8 cellular contexts compared by ENCODE assay signal in genomic region chr10:43689618-43689954, GRCh38. TPM values are rescaled to one million over a fixed set of nuclear protein-coding genes. Genes with fewer than 3 reads are reported as not detected.
DNase-seq lines count a peak whose midpoint lies in the region; ATAC-seq and TF ChIP-seq lines count a peak whose summit lies in the region.

No MANE protein-coding gene starts in this region.

- H3K4ac ChIP-seq in H9 (ENCODE audit: low read depth, low read length): no peak overlapping the region

- peak overlapping the region; percentile 58 for H3K4me3 ChIP-seq in GM06990 (replicated peaks; ENCODE audit: low read depth, low read length)

- H3K56ac ChIP-seq in H9 (ENCODE audit: insufficient read length, low read depth, low read length): no peak overlapping the region

- no peak overlapping the region for H4K8ac ChIP-seq in H9 (replicated peaks; ENCODE audit: insufficient read length, low read depth, low read length)

- no peak for DNase-seq in GM06990 (ENCODE audit: extremely low read depth, insufficient read length)
- DNase-seq in H9: peak; percentile 60
- DNase-seq in RPMI7951 (ENCODE audit: low read depth): peak; percentile 51
- DNase-seq in central memory CD8-positive, alpha-beta T cell (ENCODE audit: low spot score in 2 of 2): peak in 1 of 2 donors; percentile 13
- DNase-seq in left kidney (ENCODE audit: low read depth, low spot score): peak; percentile 75
- DNase-seq in stimulated activated CD8-positive, alpha-beta memory T cell treated with anti-CD3 and anti-CD28 coated beads, Interleukin-4, amount 100 ng/mL, for 24 hours (ENCODE audit: low read depth): peak; percentile 19
- no peak for DNase-seq in NCI-H1417 treated with DMSO at 0.1 percent for 48 hours (lab: John Stamatoyannopoulos, UW)

- H2BK20ac ChIP-seq in H9 (ENCODE audit: low read depth, low read length, poor library complexity, severe bottlenecking): no peak overlapping the region

- no peaks in the 10 kb centered on the region for H3K9me3 Mint-ChIP-seq in H9
- H3K9me3 Mint-ChIP-seq in central memory CD8-positive, alpha-beta T cell: no peaks in the 10 kb centered on the region

- no peak overlapping the region for H3K27ac ChIP-seq in H9 (ENCODE audit: insufficient read length, low read depth, low read length)

- no peaks in the 10 kb centered on the region for H3K4me1 ChIP-seq in H9 (ENCODE audit: insufficient read depth, low read length)

- H3K18ac ChIP-seq in H9 (ENCODE audit: insufficient read length, low read depth, low read length): peak overlapping the region; percentile 8

- peak; percentile 53 for ATAC-seq in central memory CD8-positive, alpha-beta T cell (replicated peaks; ENCODE audit: extremely low read depth, poor library complexity, severe bottlenecking)
- ATAC-seq in GM18858 (IDR thresholded peaks at IDR 0.05; ENCODE audit: unreplicated experiment): no peak

- no peak overlapping the region for H2BK120ac ChIP-seq in H9 (ENCODE audit: low read depth, low read length, poor library complexity, severe bottlenecking)

- H4K20me1 ChIP-seq in H9 (ENCODE audit: control insufficient read depth, insufficient read depth, insufficient read length): no peaks in the 10 kb centered on the region

- H3K79me2 ChIP-seq in H9 (ENCODE audit: insufficient read depth, low read length): no peaks in the 10 kb centered on the region

- no peak overlapping the region for H4K91ac ChIP-seq in H9 (ENCODE audit: insufficient read length, low read depth, low read length)

- H2AK5ac ChIP-seq in H9 (ENCODE audit: insufficient read length, low read length): no peak overlapping the region

- peaks cover 5% of the 10 kb centered on the region for H3K23me2 ChIP-seq in H9 (ENCODE audit: insufficient read length, low read depth, low read length, poor library complexity, severe bottlenecking)

- no peak overlapping the region for H3K27ac Mint-ChIP-seq in H9
- peak overlapping the region; percentile 26 for H3K27ac Mint-ChIP-seq in central memory CD8-positive, alpha-beta T cell (ENCODE audit: low read depth)

- TF ChIP-seq CTCF in GM06990 (IDR thresholded peaks at IDR 0.05; ENCODE audit: insufficient read depth, low read length, poor library complexity, severe bottlenecking) (no peak), H9 (conservative IDR thresholded peaks at IDR 0.05) (no peak)

- H2BK5ac ChIP-seq in H9 (ENCODE audit: insufficient read length, low read length): no peak overlapping the region

- H3K79me1 ChIP-seq in H9 (ENCODE audit: insufficient read depth, low read depth, low read length, poor library complexity, severe bottlenecking): no peaks in the 10 kb centered on the region

- H2AFZ ChIP-seq in H9 (ENCODE audit: low read length): peak overlapping the region; percentile 2

- H2BK15ac ChIP-seq in H9 (ENCODE audit: low read depth, low read length): no peak overlapping the region

- no peak overlapping the region for H3K14ac ChIP-seq in H9 (ENCODE audit: insufficient read depth, low read length)

- no peak overlapping the region for H2BK12ac ChIP-seq in H9 (ENCODE audit: insufficient read length, low read depth, low read length)

- peaks cover 3 to 5% of the 10 kb centered on the region in 2 experiments; a peak in 2 of 4 replicates for H3K4me1 Mint-ChIP-seq in H9
- H3K4me1 Mint-ChIP-seq in central memory CD8-positive, alpha-beta T cell: peaks cover 5% of the 10 kb centered on the region

- H3K36me3 Mint-ChIP-seq in H9 (ENCODE audit: insufficient read depth in 1 of 3, low read depth in 3 of 3): no peaks in the 10 kb centered on the region
- peaks cover 1% of the 10 kb centered on the region for H3K36me3 Mint-ChIP-seq in central memory CD8-positive, alpha-beta T cell (ENCODE audit: insufficient read depth)

- no peaks in the 10 kb centered on the region for H3K36me3 ChIP-seq in GM06990 (ENCODE audit: control insufficient read depth, insufficient read depth, low read length)

- no peak overlapping the region for H3T11ph ChIP-seq in H9 (ENCODE audit: low read length)

- peaks cover 3% of the 10 kb centered on the region for H3K27me3 ChIP-seq in GM06990 (replicated peaks; ENCODE audit: control insufficient read depth, insufficient read depth, low read length)
- H3K27me3 ChIP-seq in H9 (ENCODE audit: insufficient read depth, low read length): peaks cover 7% of the 10 kb centered on the region; the same call in 1 of the 2 replicates

- H3K4me3 Mint-ChIP-seq in H9: peak overlapping the region; percentile 77 to 88
- H3K4me3 Mint-ChIP-seq in central memory CD8-positive, alpha-beta T cell: peak overlapping the region; percentile 82

- peaks cover 70% of the 10 kb centered on the region for H3K27me3 Mint-ChIP-seq in H9 (ENCODE audit: low read depth)
- H3K27me3 Mint-ChIP-seq in central memory CD8-positive, alpha-beta T cell: peaks cover 13% of the 10 kb centered on the region

- peak overlapping the region; percentile 43 for H3K4me2 ChIP-seq in H9 (ENCODE audit: insufficient read depth, insufficient read length, low read length)

- no peak overlapping the region for H3K9ac ChIP-seq in H9 (ENCODE audit: extremely low read depth, insufficient read length, low read length)

- no peak overlapping the region for H3K23ac ChIP-seq in H9 (ENCODE audit: insufficient read length, low read depth, low read length)

- WGBS in H9 (ENCODE audit: extremely low coverage, insufficient read length, low lambda C conversion rate): no CpG with 5 or more reads among the region's 25 CpGs

- no peaks in the 10 kb centered on the region for H3K9me3 ChIP-seq in H9 (ENCODE audit: control insufficient read depth, low read depth, low read length)

- no peak overlapping the region for H4K5ac ChIP-seq in H9 (ENCODE audit: insufficient read length, low read depth, low read length)

RNA-seq across cellular contexts. Expression of gene ZNF32, which starts 40.9 kb away (rescaled TPM):
- 13.3 and 14.6 TPM in 2 replicates for total RNA-seq in H9 (2021)
- total RNA-seq in RPMI7951 (2014; rRNA removed; shearing (Covaris generic)): 21.0 and 23.8 TPM in 2 replicates

Comparison
In these comparisons a context has a peak if more than half of its experiments do, and no peak if none do; other contexts are left out.
1. DNase-seq: peak in H9 (single experiment), RPMI7951 (single experiment), left kidney (single experiment) and stimulated activated CD8-positive, alpha-beta memory T cell treated with anti-CD3 and anti-CD28 coated beads, Interleukin-4, amount 100 ng/mL, for 24 hours (single experiment); none in GM06990 (single experiment) and NCI-H1417 treated with DMSO at 0.1 percent for 48 hours (single experiment).